8 cellular contexts compared by ENCODE assay signal in genomic region chr12:113221181-113221996, GRCh38. TPM values are rescaled to one million over a fixed set of nuclear protein-coding genes. Genes with fewer than 3 reads are reported as not detected.
A peak's percentile ranks its signal among the peaks of the same experiment; 100 is the strongest.
DNase-seq lines count a peak whose midpoint lies in the region; ATAC-seq, FAIRE-seq and TF ChIP-seq lines count a peak whose summit lies in the region.

TPCN1 (plus strand) TSS chr12:113221464; CDS start chr12:113226853, 5,389 bp downstream.

- peaks cover 17% of the 10 kb centered on the region for H3K4me1 Mint-ChIP-seq in progenitor cell of endocrine pancreas (ENCODE audit: low read depth)

- no peaks in the 10 kb centered on the region for H3K9me3 Mint-ChIP-seq in progenitor cell of endocrine pancreas (ENCODE audit: low read depth)

- peak; percentile 97 for TF ChIP-seq POLR2A in GM12892 (IDR thresholded peaks at IDR 0.05; ENCODE audit: low read depth, low read length)

- FAIRE-seq in GM12892 (lab: Jason Lieb, UNC): peak; percentile 98

- ATAC-seq in HG02870 (IDR thresholded peaks at IDR 0.05; ENCODE audit: unreplicated experiment): peak; percentile 87
- ATAC-seq in left cardiac atrium: peak; percentile 96 to 97

- no peaks in the 10 kb centered on the region for H3K36me3 Mint-ChIP-seq in progenitor cell of endocrine pancreas (ENCODE audit: insufficient read depth)

- peak; percentile 31 for TF ChIP-seq CTCF in progenitor cell of endocrine pancreas (IDR thresholded peaks at IDR 0.05; ENCODE audit: unreplicated experiment)

- H3K27ac Mint-ChIP-seq in progenitor cell of endocrine pancreas: peak within 1 kb of the TSS; percentile 91

- H3K27me3 Mint-ChIP-seq in progenitor cell of endocrine pancreas: no peaks in the 10 kb centered on the region

- peak; percentile 90 for DNase-seq in GM12892 (ENCODE audit: insufficient read length)
- DNase-seq in NCI-H146 treated with DMSO at 0.1 percent for 48 hours (lab: John Stamatoyannopoulos, UW; ENCODE audit: unreplicated experiment): peak; percentile 99
- peak; percentile 100 for DNase-seq in amniotic epithelial cell (ENCODE audit: low read depth)
- peak; percentile 100 for DNase-seq in left cardiac atrium
- peak; percentile 97 for DNase-seq in progenitor cell of endocrine pancreas (ENCODE audit: low spot score, unreplicated experiment)
- DNase-seq in ureter (ENCODE audit: low spot score): peak; percentile 100

- H3K4me3 Mint-ChIP-seq in progenitor cell of endocrine pancreas (ENCODE audit: low read depth): peak within 1 kb of the TSS; percentile 83

- intact Hi-C loops in T-helper 1 cell treated with Interleukin-12 subunit alpha and Interleukin-12 subunit beta and Interleukin-4 antibody, amounts not matched to agents 30 ng/mL and 1 ng/mL, for 36 hours (cut with micrococcal nuclease): loop anchor here (1.0 to 10.0 kb wide), 13 partner anchors 8 to 1208 kb away; partner anchors contain the start of genes DDX54, ERP29, OAS1 and OAS2
- intact Hi-C loops in left cardiac atrium (cut with DNase I): no loop called here

RNA-seq across cellular contexts. Expression of gene TPCN1, which starts in this region (rescaled TPM):
- 23.5 TPM for polyA plus RNA-seq in GM12892 (2012; ENCODE audit: missing spikeins)
- total RNA-seq in T-helper 1 cell treated with Interleukin-12 subunit alpha and Interleukin-12 subunit beta and Interleukin-4 antibody, amounts not matched to agents 30 ng/mL and 1 ng/mL, for 36 hours: 51.4 and 57.5 TPM in 2 replicates
- 10 to 100 TPM; 66.1 to 80.6 TPM for total RNA-seq in left cardiac atrium
- 32.1 and 34.1 TPM in 2 replicates for total RNA-seq in progenitor cell of endocrine pancreas
- 133 TPM for total RNA-seq in ureter

Comparison
In these comparisons a context has a peak if more than half of its experiments do, and no peak if none do; other contexts are left out.
1. Peak in every context shown above with its lines: DNase-seq and ATAC-seq.